8 cellular contexts compared by ENCODE assay signal in genomic region chr1:227192163-227192562, GRCh38.
DNase-seq lines count a peak whose midpoint lies in the region; ATAC-seq, FAIRE-seq and TF ChIP-seq lines count a peak whose summit lies in the region.

No MANE protein-coding gene starts in this region.

- peak; percentile 7 for DNase-seq in activated CD8-positive, alpha-beta memory T cell treated with anti-CD3 and anti-CD28 coated beads, Interleukin-2, amount 50 U/mL, for 24 hours (ENCODE audit: extremely low read depth)
- no peak for DNase-seq in activated CD8-positive, alpha-beta memory T cell treated with anti-CD3 and anti-CD28 coated beads for 24 hours
- DNase-seq in WTC11 (ENCODE audit: low spot score) (no peak), iPS DF 19.7 (ENCODE audit: low read depth, low spot score) (peak; percentile 12), urothelium cell line (ENCODE audit: low spot score) (peak; percentile 40), middle frontal gyrus (ENCODE audit: extremely low spot score, low spot score) (no peak), NCI-H2227 (lab: John Stamatoyannopoulos, UW; ENCODE audit: unreplicated experiment) (no peak)

- FAIRE-seq in urothelium cell line (lab: Jason Lieb, UNC): peak; percentile 17

- CTCF ChIA-PET in WTC11 (lab: Charles Lee): no interaction called here

- POLR2A ChIA-PET in WTC11 (lab: Charles Lee): no interaction called here

- peaks cover 4% of the 10 kb centered on the region; the same call in 1 of the 2 replicates for H3K4me1 Mint-ChIP-seq in WTC11

- no peak overlapping the region for H3K4me3 Mint-ChIP-seq in WTC11

- peak overlapping the region; percentile 40 for H3K27ac Mint-ChIP-seq in WTC11

- H3K9me3 Mint-ChIP-seq in WTC11: no peaks in the 10 kb centered on the region

- TF ChIP-seq CTCF in WTC11 (IDR thresholded peaks at IDR 0.05): no peak

- ATAC-seq in HG02970 (IDR thresholded peaks at IDR 0.05; ENCODE audit: low FRiP score, unreplicated experiment): peak; percentile 65
- ATAC-seq in WTC11: no peak

- H3K36me3 Mint-ChIP-seq in WTC11: peaks cover 9% of the 10 kb centered on the region

- H3K27me3 Mint-ChIP-seq in WTC11 (ENCODE audit: low read depth): no peaks in the 10 kb centered on the region

TF ChIP-seq in WTC11, 78 proteins besides CTCF, POLR2A, EP300 and RAD21:
- TF ChIP-seq TEAD4 (CRISPR knock-in tag; IDR thresholded peaks at IDR 0.05) (no peak), ZNF138 (CRISPR knock-in tag; conservative IDR thresholded peaks at IDR 0.05) (no peak), TEAD1 (CRISPR knock-in tag; IDR thresholded peaks at IDR 0.05) (no peak), ZNF219 (CRISPR knock-in tag; IDR thresholded peaks at IDR 0.05; ENCODE audit: borderline replicate concordance) (no peak), NR1H2 (CRISPR knock-in tag; IDR thresholded peaks at IDR 0.05) (no peak), ZBTB21 (CRISPR knock-in tag; IDR thresholded peaks at IDR 0.05; ENCODE audit: borderline replicate concordance) (no peak), RELA (CRISPR knock-in tag; IDR thresholded peaks at IDR 0.05; ENCODE audit: borderline replicate concordance) (no peak), ZNF396 (CRISPR knock-in tag; IDR thresholded peaks at IDR 0.05; ENCODE audit: borderline replicate concordance) (no peak), MYBL2 (CRISPR knock-in tag; IDR thresholded peaks at IDR 0.05) (no peak), PREB (CRISPR knock-in tag; IDR thresholded peaks at IDR 0.05; ENCODE audit: borderline replicate concordance) (no peak), FOXK1 (CRISPR knock-in tag; IDR thresholded peaks at IDR 0.05) (no peak), NFYB (CRISPR knock-in tag; conservative IDR thresholded peaks at IDR 0.05; ENCODE audit: low read depth) (no peak), HMGXB4 (CRISPR knock-in tag; IDR thresholded peaks at IDR 0.05) (no peak), MXD4 (CRISPR knock-in tag; IDR thresholded peaks at IDR 0.05; ENCODE audit: borderline replicate concordance) (no peak), FOXP4 (CRISPR knock-in tag; IDR thresholded peaks at IDR 0.05) (no peak), ZNF423 (CRISPR knock-in tag; IDR thresholded peaks at IDR 0.05) (no peak), USF2 (CRISPR knock-in tag; IDR thresholded peaks at IDR 0.05) (no peak)
TF ChIP-seq in WTC11: peak in this region for 0.

Comparison
In these comparisons a context has a peak if more than half of its experiments do, and no peak if none do; other contexts are left out.
1. DNase-seq: peak in activated CD8-positive, alpha-beta memory T cell treated with anti-CD3 and anti-CD28 coated beads, Interleukin-2, amount 50 U/mL, for 24 hours (single experiment), iPS DF 19.7 (single experiment) and urothelium cell line (single experiment); none in activated CD8-positive, alpha-beta memory T cell treated with anti-CD3 and anti-CD28 coated beads for 24 hours (single experiment), WTC11 (single experiment), middle frontal gyrus (single experiment) and NCI-H2227 (single experiment).